22 cellular contexts compared by ENCODE assay signal in the genomic region with DNA sequence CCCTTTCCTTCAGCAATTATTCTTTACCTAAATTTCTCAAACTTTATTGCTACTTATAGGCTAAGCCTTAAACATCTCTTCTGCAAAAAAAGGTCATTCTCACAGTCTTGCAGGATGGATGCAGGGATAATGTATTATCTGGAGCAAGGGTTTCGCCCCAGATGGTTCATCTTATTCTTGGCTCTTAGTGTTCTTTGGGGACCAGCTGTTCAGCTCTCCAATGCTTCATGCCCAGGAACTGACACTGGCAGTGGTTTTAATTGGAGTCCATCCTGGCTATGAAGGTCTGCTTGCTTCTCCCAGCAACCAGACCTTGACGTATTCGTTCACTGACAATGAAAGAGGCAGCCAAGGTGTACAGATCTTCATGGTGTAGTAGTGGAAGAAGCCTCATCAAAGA.
"Had no signal": no experiment of that assay in that cellular context is flagged by ENCODE, and none has a peak within 500 bp of the region (broad histone marks: within the 10 kb centered on the region; RNA-seq: fewer than 3 reads in every experiment).

No MANE protein-coding gene starts in this region.

- H3K27me3 Mint-ChIP-seq: dendritic cell treated with granulocyte-macrophage colony-stimulating factor and Interleukin-4, amounts not matched to agents 40 ng/mL and 50 ng/mL, for 4 days; naive B cell had no signal

- H3K9me3 ChIP-seq: ascending aorta, breast epithelium, gastroesophageal sphincter, heart left ventricle, tibial artery, uterus had no signal

- H3K4me1 ChIP-seq: ascending aorta, breast epithelium, uterus had no signal

- H3K9me3 Mint-ChIP-seq: activated naive CD4-positive, alpha-beta T cell treated with anti-CD3 and anti-CD28 coated beads, Interleukin-2, amount 50 U/mL, for 24 hours; activated T-cell treated with anti-CD3 and anti-CD28 coated beads, Interleukin-2, amount 50 U/mL, for 72 hours; dendritic cell treated with granulocyte-macrophage colony-stimulating factor and Interleukin-4, amounts not matched to agents 40 ng/mL and 50 ng/mL, for 4 days; memory B cell; naive B cell; neural crest cell had no signal

- H3K4me3 ChIP-seq: ascending aorta, breast epithelium, gastroesophageal sphincter, heart left ventricle, tibial artery, uterus had no signal

- H3K27ac ChIP-seq: ascending aorta, breast epithelium, gastroesophageal sphincter, tibial artery, uterus had no signal

- H3K27me3 ChIP-seq: ascending aorta, breast epithelium, gastroesophageal sphincter, heart left ventricle, tibial artery, uterus had no signal

- H3K36me3 ChIP-seq: ascending aorta, breast epithelium, uterus had no signal

- H3K4me1 Mint-ChIP-seq: activated naive CD4-positive, alpha-beta T cell treated with anti-CD3 and anti-CD28 coated beads, Interleukin-2, amount 50 U/mL, for 24 hours; memory B cell; naive B cell; neural crest cell had no signal

- H3K36me3 Mint-ChIP-seq: activated naive CD4-positive, alpha-beta T cell treated with anti-CD3 and anti-CD28 coated beads, Interleukin-2, amount 50 U/mL, for 24 hours; memory B cell; naive B cell had no signal

- DNase-seq: activated CD4-positive, CD25-positive, alpha-beta regulatory T cell treated with anti-CD3 and anti-CD28 coated beads, Interleukin-2, amount 50 U/mL, for 72 hours; activated effector memory CD4-positive, alpha-beta T cell treated with anti-CD3 and anti-CD28 coated beads, Interleukin-2, amount 50 U/mL, for 16 hours; activated T-cell treated with anti-CD3 and anti-CD28 coated beads, Interleukin-2, amount 50 U/mL, for 72 hours; effector CD8-positive, alpha-beta T cell; heart left ventricle; left ventricle myocardium superior; naive B cell; stimulated activated CD4-positive, alpha-beta T cell treated with anti-CD3 and anti-CD28 coated beads, Interleukin-12 subunit alpha, Interleukin-12 subunit beta, amount 100 ng/mL, for 4 hours; stimulated activated CD4-positive, alpha-beta T cell treated with anti-CD3 and anti-CD28 coated beads, Interleukin-1b, Interleukin-23, amount 100 ng/mL, for 48 hours; stimulated activated CD8-positive, alpha-beta memory T cell treated with anti-CD3 and anti-CD28 coated beads, Interleukin-4, amount 100 ng/mL, for 48 hours; stimulated activated naive CD4-positive, alpha-beta T cell; T1000; tibial artery; uterus had no signal

- H3K27ac Mint-ChIP-seq: activated naive CD4-positive, alpha-beta T cell treated with anti-CD3 and anti-CD28 coated beads, Interleukin-2, amount 50 U/mL, for 24 hours; activated T-cell treated with anti-CD3 and anti-CD28 coated beads, Interleukin-2, amount 50 U/mL, for 72 hours; dendritic cell treated with granulocyte-macrophage colony-stimulating factor and Interleukin-4, amounts not matched to agents 40 ng/mL and 50 ng/mL, for 4 days; memory B cell; naive B cell; progenitor cell of endocrine pancreas had no signal

- H3K4me3 Mint-ChIP-seq: activated naive CD4-positive, alpha-beta T cell treated with anti-CD3 and anti-CD28 coated beads, Interleukin-2, amount 50 U/mL, for 24 hours; activated T-cell treated with anti-CD3 and anti-CD28 coated beads, Interleukin-2, amount 50 U/mL, for 72 hours; dendritic cell treated with granulocyte-macrophage colony-stimulating factor and Interleukin-4, amounts not matched to agents 40 ng/mL and 50 ng/mL, for 4 days; memory B cell; naive B cell; neural crest cell had no signal
